Comparison of ENCODE assay signal across 13 cellular contexts in genomic region chr7:49324707-49325106, GRCh38.
A peak's percentile ranks its signal among the peaks of the same experiment; 100 is the strongest.
DNase-seq lines count a peak whose midpoint lies in the region; ATAC-seq and TF ChIP-seq lines count a peak whose summit lies in the region.
"Had no signal": no experiment of that assay in that cellular context is flagged by ENCODE, and none has a peak within 500 bp of the region (broad histone marks: within the 10 kb centered on the region; RNA-seq: fewer than 3 reads in every experiment).

No MANE protein-coding gene starts in this region.

- no peak overlapping the region for H3K4me3 Mint-ChIP-seq in activated naive CD4-positive, alpha-beta T cell treated with anti-CD3 and anti-CD28 coated beads for 36 hours
- H3K4me3 Mint-ChIP-seq in naive thymus-derived CD8-positive, alpha-beta T cell, result no peak overlapping the region
- H3K4me3 Mint-ChIP-seq: CD4-positive, CD25-positive, alpha-beta regulatory T cell had no signal

- H3K27me3 Mint-ChIP-seq in activated naive CD4-positive, alpha-beta T cell treated with anti-CD3 and anti-CD28 coated beads for 36 hours (ENCODE audit: low read depth), result no peaks in the 10 kb centered on the region
- H3K27me3 Mint-ChIP-seq in naive thymus-derived CD8-positive, alpha-beta T cell, result no peaks in the 10 kb centered on the region
- H3K27me3 Mint-ChIP-seq: CD4-positive, CD25-positive, alpha-beta regulatory T cell had no signal

- H3K79me2 ChIP-seq in KMS-11 (ENCODE audit: insufficient read depth, low read depth), result no peaks in the 10 kb centered on the region

- intact Hi-C loops in prostate gland (cut with DNase I), result no loop called here
- intact Hi-C loops in activated naive CD4-positive, alpha-beta T cell treated with anti-CD3 and anti-CD28 coated beads for 36 hours (cut with micrococcal nuclease), result no loop called here

- H3K4me3 ChIP-seq in KMS-11 (IDR thresholded peaks at IDR 0.05; ENCODE audit: insufficient read depth, low read depth, low read length) (no peak overlapping the region), iPS DF 6.9 (ENCODE audit: low read length) (no peak overlapping the region), prostate gland (no peak overlapping the region)
- H3K4me3 ChIP-seq: sigmoid colon had no signal

- H3K27ac Mint-ChIP-seq in activated naive CD4-positive, alpha-beta T cell treated with anti-CD3 and anti-CD28 coated beads for 36 hours, result no peak overlapping the region
- no peak overlapping the region for H3K27ac Mint-ChIP-seq in naive thymus-derived CD8-positive, alpha-beta T cell
- H3K27ac Mint-ChIP-seq: CD4-positive, CD25-positive, alpha-beta regulatory T cell had no signal

- H3K4me1 Mint-ChIP-seq in activated naive CD4-positive, alpha-beta T cell treated with anti-CD3 and anti-CD28 coated beads for 36 hours (ENCODE audit: low read depth), result no peaks in the 10 kb centered on the region
- H3K4me1 Mint-ChIP-seq in naive thymus-derived CD8-positive, alpha-beta T cell, result no peaks in the 10 kb centered on the region
- H3K4me1 Mint-ChIP-seq: CD4-positive, CD25-positive, alpha-beta regulatory T cell had no signal

- H3K36me3 Mint-ChIP-seq in activated naive CD4-positive, alpha-beta T cell treated with anti-CD3 and anti-CD28 coated beads for 36 hours (ENCODE audit: low read depth), result no peaks in the 10 kb centered on the region
- H3K36me3 Mint-ChIP-seq in naive thymus-derived CD8-positive, alpha-beta T cell, result no peaks in the 10 kb centered on the region
- H3K36me3 Mint-ChIP-seq: CD4-positive, CD25-positive, alpha-beta regulatory T cell had no signal

- in situ Hi-C loops in SK-MEL-5 (cut with HindIII; ENCODE audit: low pct_unique_long_range_greater_than_20kb, low sequenced_read_pairs), result no loop called here

- peaks cover 4% of the 10 kb centered on the region for H3K9me3 Mint-ChIP-seq in activated naive CD4-positive, alpha-beta T cell treated with anti-CD3 and anti-CD28 coated beads for 36 hours
- H3K9me3 Mint-ChIP-seq in naive thymus-derived CD8-positive, alpha-beta T cell, result peaks cover 0 to 22% (median 5%) of the 10 kb centered on the region in 9 donors

- no peak overlapping the region for H3K27ac ChIP-seq in KMS-11
- H3K27ac ChIP-seq in iPS DF 6.9 (ENCODE audit: low read length), result no peak overlapping the region
- H3K27ac ChIP-seq in prostate gland, result no peak overlapping the region
- H3K27ac ChIP-seq: sigmoid colon had no signal

- TF ChIP-seq CTCF in KMS-11 (conservative IDR thresholded peaks at IDR 0.05; ENCODE audit: low read depth, low read length) (no peak), prostate gland (IDR thresholded peaks at IDR 0.05) (no peak)

- H4K20me1 ChIP-seq in KMS-11 (ENCODE audit: insufficient read depth), result no peaks in the 10 kb centered on the region

- H3K4me1 ChIP-seq in KMS-11 (ENCODE audit: low read depth, poor library complexity, severe bottlenecking), result peaks cover 21% of the 10 kb centered on the region
- H3K4me1 ChIP-seq in iPS DF 6.9 (ENCODE audit: control insufficient read depth, insufficient read depth, low read length), result no peaks in the 10 kb centered on the region
- no peaks in the 10 kb centered on the region for H3K4me1 ChIP-seq in prostate gland (replicated peaks)

- no peak overlapping the region for H2AFZ ChIP-seq in KMS-11 (ENCODE audit: low read depth)

- no peaks in the 10 kb centered on the region for H3K36me3 ChIP-seq in KMS-11 (ENCODE audit: insufficient read depth)
- no peaks in the 10 kb centered on the region for H3K36me3 ChIP-seq in iPS DF 6.9 (ENCODE audit: control insufficient read depth, insufficient read depth, low read length)
- no peaks in the 10 kb centered on the region for H3K36me3 ChIP-seq in prostate gland
- H3K36me3 ChIP-seq: sigmoid colon had no signal

- H3K27me3 ChIP-seq in KMS-11 (ENCODE audit: insufficient read depth, low read depth), result no peaks in the 10 kb centered on the region
- no peaks in the 10 kb centered on the region for H3K27me3 ChIP-seq in iPS DF 6.9 (ENCODE audit: control insufficient read depth, insufficient read depth, low read length)
- H3K27me3 ChIP-seq in prostate gland (replicated peaks; ENCODE audit: insufficient read depth), result no peaks in the 10 kb centered on the region
- H3K27me3 ChIP-seq: sigmoid colon had no signal

- H3K9me3 ChIP-seq in iPS DF 6.9 (ENCODE audit: control insufficient read depth, insufficient read depth, low read length) (no peaks in the 10 kb centered on the region), prostate gland (no peaks in the 10 kb centered on the region)
- H3K9me3 ChIP-seq: sigmoid colon had no signal

- DNase-seq in D341Med (ENCODE audit: low spot score), result peak; percentile 45
- DNase-seq in SK-MEL-5 (ENCODE audit: low read depth, low spot score), result peak; percentile 56
- DNase-seq in iPS DF 6.9 (ENCODE audit: low read depth, low spot score), result peak; percentile 9
- DNase-seq in prostate gland (ENCODE audit: low spot score), result no peak
- no peak for DNase-seq in activated naive CD4-positive, alpha-beta T cell treated with anti-CD3 and anti-CD28 coated beads for 36 hours
- DNase-seq in naive thymus-derived CD8-positive, alpha-beta T cell, result no peak
- DNase-seq in hepatic stellate cell (ENCODE audit: low spot score), result no peak
- DNase-seq: activated CD4-positive, alpha-beta T cell treated with anti-CD3 and anti-CD28 coated beads, Interleukin-2, amount 50 U/mL, for 48 hours; CD4-positive, CD25-positive, alpha-beta regulatory T cell; NCI-H1436 treated with DMSO at 0.1 percent for 48 hours; sigmoid colon; T-helper 2 cell had no signal

- WGBS in iPS DF 6.9 (ENCODE audit: insufficient coverage, insufficient read length), result no CpG with 5 or more reads among the region's 1 CpG
- 79% methylated on average over 1 of the region's 1 CpG for WGBS in prostate gland

- ATAC-seq in naive thymus-derived CD8-positive, alpha-beta T cell, result no peak

- 0 out of 2 replicates have a peak overlapping the region, but pooled peaks have one; percentile 1 for H3K4me2 ChIP-seq in KMS-11

- CTCF ChIA-PET in activated naive CD4-positive, alpha-beta T cell treated with anti-CD3 and anti-CD28 coated beads for 36 hours (lab: Charles Lee), result no interaction called here

- TF ChIP-seq POLR2A in prostate gland (IDR thresholded peaks at IDR 0.05), result no peak

- POLR2A ChIA-PET in naive thymus-derived CD8-positive, alpha-beta T cell (lab: Charles Lee), result no interaction called here

- H3K9ac ChIP-seq in KMS-11, result no peak overlapping the region

Comparison
In these comparisons a context has a peak if more than half of its experiments do, and no peak if none do; other contexts are left out.
1. DNase-seq: peak in D341Med (single experiment), SK-MEL-5 (single experiment) and iPS DF 6.9 (single experiment); none in prostate gland (single experiment), activated naive CD4-positive, alpha-beta T cell treated with anti-CD3 and anti-CD28 coated beads for 36 hours (single experiment), naive thymus-derived CD8-positive, alpha-beta T cell (0 of 10) and hepatic stellate cell (single experiment).